In genomic region chr11:134260503-134260902, GRCh38 we compare ENCODE assay signal across 1 cellular context.
TF ChIP-seq lines count a peak whose summit lies in the region.

No MANE protein-coding gene starts in this region.

TF ChIP-seq in K562, 482 proteins besides CTCF, POLR2A, EP300 and RAD21:
- TF ChIP-seq SPI1 (IDR thresholded peaks at IDR 0.05; ENCODE audit: borderline replicate concordance, low read depth, low read length) (peak; percentile 40; the same call in 1 of the 2 replicates), ZNF584 (CRISPR knock-in tag; IDR thresholded peaks at IDR 0.05; ENCODE audit: low read depth) (0 out of 2 replicates have a peak, but pooled peaks have one; percentile 19), RBM15 (IDR thresholded peaks at IDR 0.05; ENCODE audit: insufficient read depth, low read length) (no peak), ZC3H4 (CRISPR knock-in tag; IDR thresholded peaks at IDR 0.05; ENCODE audit: borderline replicate concordance) (no peak), ZNF282 (CRISPR knock-in tag; IDR thresholded peaks at IDR 0.05) (no peak), ZNF785 (CRISPR knock-in tag; IDR thresholded peaks at IDR 0.05) (no peak), SNRNP70 (optimal IDR thresholded peaks at IDR 0.05; ENCODE audit: low read depth, low read length) (no peak), MCM3 (IDR thresholded peaks at IDR 0.05) (no peak), MLLT1 (IDR thresholded peaks at IDR 0.05) (no peak), FUS (optimal IDR thresholded peaks at IDR 0.05; ENCODE audit: low read depth, low read length) (no peak), TOE1 (IDR thresholded peaks at IDR 0.05; ENCODE audit: borderline replicate concordance) (no peak), TOE1 (CRISPR knock-in tag; IDR thresholded peaks at IDR 0.05; ENCODE audit: borderline replicate concordance, low read depth) (no peak), ZNF586 (CRISPR knock-in tag; conservative IDR thresholded peaks at IDR 0.05) (no peak), ZNF280B (CRISPR knock-in tag; IDR thresholded peaks at IDR 0.05) (no peak), HINFP (tag; conservative IDR thresholded peaks at IDR 0.05; ENCODE audit: low read depth) (no peak), YBX1 (IDR thresholded peaks at IDR 0.05) (no peak), PREB (CRISPR knock-in tag; IDR thresholded peaks at IDR 0.05) (no peak), FOXA1 (IDR thresholded peaks at IDR 0.05; ENCODE audit: borderline replicate concordance) (no peak), ZNF23 (CRISPR knock-in tag; IDR thresholded peaks at IDR 0.05) (no peak), CEBPG (CRISPR knock-in tag; IDR thresholded peaks at IDR 0.05) (no peak), CEBPG (tag; conservative IDR thresholded peaks at IDR 0.05 in 1 of 2, IDR thresholded peaks at IDR 0.05 in 1 of 2) (0 out of 4 replicates have a peak, but pooled peaks of 1 of the 2 experiments have one; percentile 17), THRAP3 (IDR thresholded peaks at IDR 0.05; ENCODE audit: borderline replicate concordance) (no peak), MEF2D (tag; conservative IDR thresholded peaks at IDR 0.05; ENCODE audit: low read depth) (peak; percentile 70; the same call in 1 of the 2 replicates), CCAR2 (IDR thresholded peaks at IDR 0.05; ENCODE audit: low read depth, low read length) (no peak), MBD1 (CRISPR knock-in tag; IDR thresholded peaks at IDR 0.05) (no peak), GABPA (tag; conservative IDR thresholded peaks at IDR 0.05; ENCODE audit: low read depth) (peak; percentile 57), ZNF311 (CRISPR knock-in tag; IDR thresholded peaks at IDR 0.05) (no peak), SRSF9 (IDR thresholded peaks at IDR 0.05; ENCODE audit: borderline replicate concordance, low read depth, low read length) (no peak), ZNF174 (CRISPR knock-in tag; IDR thresholded peaks at IDR 0.05) (no peak), EZH2 (IDR thresholded peaks at IDR 0.05; ENCODE audit: borderline replicate concordance, low read depth, low read length) (no peak), FIP1L1 (IDR thresholded peaks at IDR 0.05; ENCODE audit: low read depth, low read length, poor library complexity, severe bottlenecking) (no peak), RBM17 (IDR thresholded peaks at IDR 0.05; ENCODE audit: borderline replicate concordance, low read depth, low read length) (no peak), TCF3 (CRISPR knock-in tag; IDR thresholded peaks at IDR 0.05) (peak; percentile 14; the same call in 1 of the 2 replicates), ETV1 (tag; conservative IDR thresholded peaks at IDR 0.05; ENCODE audit: low read depth) (peak; percentile 45; the same call in 1 of the 2 replicates), ZNF449 (CRISPR knock-in tag; IDR thresholded peaks at IDR 0.05) (no peak), ZNF77 (CRISPR knock-in tag; IDR thresholded peaks at IDR 0.05) (no peak), ZNF696 (CRISPR knock-in tag; conservative IDR thresholded peaks at IDR 0.05) (no peak), ZBTB7A (IDR thresholded peaks at IDR 0.05; ENCODE audit: borderline replicate concordance, control insufficient read depth, low read depth, low read length) (no peak), NUFIP1 (IDR thresholded peaks at IDR 0.05; ENCODE audit: partially characterized antibody) (no peak)
